ENCODE assay signal across 20 cellular contexts in genomic region chr5:121982500-121983261, GRCh38. TPM values are rescaled to one million over a fixed set of nuclear protein-coding genes. Genes with fewer than 3 reads are reported as not detected.
A peak's percentile ranks its signal among the peaks of the same experiment; 100 is the strongest.
DNase-seq lines count a peak whose midpoint lies in the region; ATAC-seq and TF ChIP-seq lines count a peak whose summit lies in the region.
"Had no signal": no experiment of that assay in that cellular context is flagged by ENCODE, and none has a peak within 500 bp of the region (broad histone marks: within the 10 kb centered on the region; RNA-seq: fewer than 3 reads in every experiment).

No MANE protein-coding gene starts in this region.

- H3K79me1 ChIP-seq in trophoblast cell (ENCODE audit: low read length): no peaks in the 10 kb centered on the region

- ATAC-seq in sciatic nerve: peak; percentile 79
- ATAC-seq in GM21786 (IDR thresholded peaks at IDR 0.05; ENCODE audit: unreplicated experiment): no peak
- ATAC-seq: activated T-cell treated with anti-CD3 and anti-CD28 coated beads, Interleukin-2, amount 50 U/mL, for 72 hours; stimulated activated naive CD8-positive, alpha-beta T cell treated with anti-CD3 and anti-CD28 coated beads, Interleukin-15, Interleukin-2, amounts not matched to agents 100 U/mL and 50 U/mL, for 24 hours; WTC11 had no signal

- H3K4me2 ChIP-seq in trophoblast cell (ENCODE audit: low read length): no peak overlapping the region

- H3K79me2 ChIP-seq in trophoblast cell (ENCODE audit: control insufficient read depth, insufficient read depth, low read length, poor library complexity): no peaks in the 10 kb centered on the region

- no peak overlapping the region for H4K12ac ChIP-seq in trophoblast cell (ENCODE audit: low read depth, low read length)

- H4K91ac ChIP-seq in trophoblast cell (ENCODE audit: low read depth, low read length): no peak overlapping the region

- no peak overlapping the region for H3K14ac ChIP-seq in trophoblast cell (ENCODE audit: low read length)

- intact Hi-C loops in sciatic nerve (cut with DNase I): no loop called here

- H3K27ac ChIP-seq in trophoblast cell (ENCODE audit: low read depth, low read length): no peak overlapping the region
- H3K27ac ChIP-seq: right lobe of liver had no signal

- H3K23ac ChIP-seq in trophoblast cell (ENCODE audit: low read length): no peak overlapping the region

- no peaks in the 10 kb centered on the region for H3K36me3 Mint-ChIP-seq in HFFc6 (ENCODE audit: low read depth)

- WGBS in trophoblast cell (ENCODE audit: extremely low coverage, insufficient coverage, insufficient read length): no CpG with 5 or more reads among the region's 2 CpGs

- H3K4me3 ChIP-seq in fibroblast of mammary gland (ENCODE audit: control insufficient read depth, low read depth, low read length): no peak overlapping the region
- H3K4me3 ChIP-seq in trophoblast cell (ENCODE audit: low read depth, low read length): no peak overlapping the region
- H3K4me3 ChIP-seq: right lobe of liver had no signal

- no peak overlapping the region for H2AFZ ChIP-seq in trophoblast cell (ENCODE audit: insufficient read depth, low read length, poor library complexity)

- H3K27me3 Mint-ChIP-seq in HFFc6 (ENCODE audit: insufficient read depth): no peaks in the 10 kb centered on the region; the same call in 1 of the 2 replicates
- H3K27me3 Mint-ChIP-seq: activated CD8-positive, alpha-beta T cell treated with anti-CD3 and anti-CD28 coated beads for 36 hours; activated naive CD8-positive, alpha-beta T cell treated with anti-CD3 and anti-CD28 coated beads for 36 hours had no signal

- H3K9me3 ChIP-seq in trophoblast cell (ENCODE audit: insufficient read depth, low read depth, low read length): no peaks in the 10 kb centered on the region
- H3K9me3 ChIP-seq: right lobe of liver had no signal

- no peak overlapping the region for H3K4me3 Mint-ChIP-seq in HFFc6
- H3K4me3 Mint-ChIP-seq: activated CD8-positive, alpha-beta T cell treated with anti-CD3 and anti-CD28 coated beads for 36 hours; activated naive CD8-positive, alpha-beta T cell treated with anti-CD3 and anti-CD28 coated beads for 36 hours; activated T-cell treated with anti-CD3 and anti-CD28 coated beads, Interleukin-2, amount 50 U/mL, for 72 hours; WTC11 had no signal

- no peak overlapping the region for H3K9ac ChIP-seq in trophoblast cell (ENCODE audit: low read length)

- no peaks in the 10 kb centered on the region for H3K4me1 ChIP-seq in trophoblast cell (ENCODE audit: control insufficient read depth in 1 of 2, insufficient read depth in 2 of 2, low read length in 2 of 2)
- H3K4me1 ChIP-seq: right lobe of liver had no signal

- no peak overlapping the region for H2AK5ac ChIP-seq in trophoblast cell (ENCODE audit: low read length)

- TF ChIP-seq CTCF in HFFc6 (IDR thresholded peaks at IDR 0.05) (no peak), fibroblast of mammary gland (conservative IDR thresholded peaks at IDR 0.05; ENCODE audit: control insufficient read depth, insufficient read depth, low read depth, low read length) (no peak)

- no peaks in the 10 kb centered on the region for H3K27me3 ChIP-seq in trophoblast cell (ENCODE audit: insufficient read depth, low read length)
- H3K27me3 ChIP-seq: right lobe of liver had no signal

- H2BK12ac ChIP-seq in trophoblast cell (ENCODE audit: low read length): no peak overlapping the region

- H3K18ac ChIP-seq in trophoblast cell (ENCODE audit: low read length): no peak overlapping the region

- H2BK5ac ChIP-seq in trophoblast cell (ENCODE audit: low read depth, low read length, poor library complexity): no peak overlapping the region

- H2BK120ac ChIP-seq in trophoblast cell (ENCODE audit: insufficient read depth, low read length, poor library complexity): no peak overlapping the region

- no peak overlapping the region for H3K4ac ChIP-seq in trophoblast cell (ENCODE audit: low read depth, low read length)

- DNase-seq in HFFc6: no peak
- DNase-seq in amniotic epithelial cell (ENCODE audit: low read depth): peak; percentile 23
- peak; percentile 24 for DNase-seq in fibroblast of mammary gland (ENCODE audit: low read depth)
- DNase-seq in sciatic nerve (ENCODE audit: low spot score): no peak
- DNase-seq in nucleus accumbens (lab: John Stamatoyannopoulos, UW): no peak
- no peak for DNase-seq in trophoblast cell
- DNase-seq in activated effector memory CD4-positive, alpha-beta T cell treated with anti-CD3 and anti-CD28 coated beads, Interleukin-2, amount 50 U/mL, for 16 hours: no peak
- DNase-seq: activated CD8-positive, alpha-beta T cell treated with anti-CD3 and anti-CD28 coated beads for 36 hours; activated naive CD8-positive, alpha-beta T cell treated with anti-CD3 and anti-CD28 coated beads for 36 hours; activated T-cell treated with anti-CD3 and anti-CD28 coated beads, Interleukin-2, amount 50 U/mL, for 72 hours; central memory CD4-positive, alpha-beta T cell; effector CD4-positive, alpha-beta T cell; KBM-7; NCI-H2029 treated with DMSO at 0.1 percent for 48 hours; NCI-H510A; right lobe of liver; SHP77 treated with DMSO at 0.1 percent for 48 hours; stimulated activated naive CD8-positive, alpha-beta T cell treated with anti-CD3 and anti-CD28 coated beads, Interleukin-15, Interleukin-2, amounts not matched to agents 100 U/mL and 50 U/mL, for 24 hours had no signal

- H3K27ac Mint-ChIP-seq in HFFc6: peak overlapping the region; percentile 44
- H3K27ac Mint-ChIP-seq: activated CD8-positive, alpha-beta T cell treated with anti-CD3 and anti-CD28 coated beads for 36 hours; activated naive CD8-positive, alpha-beta T cell treated with anti-CD3 and anti-CD28 coated beads for 36 hours; activated T-cell treated with anti-CD3 and anti-CD28 coated beads, Interleukin-2, amount 50 U/mL, for 72 hours; WTC11 had no signal

- no peaks in the 10 kb centered on the region for H3K36me3 ChIP-seq in trophoblast cell (ENCODE audit: control insufficient read depth in 1 of 2, insufficient read depth in 2 of 2, low read length in 2 of 2)
- H3K36me3 ChIP-seq: right lobe of liver had no signal

- peaks cover 30% of the 10 kb centered on the region for H3K4me1 Mint-ChIP-seq in HFFc6 (ENCODE audit: low read depth)
- H3K4me1 Mint-ChIP-seq: WTC11 had no signal

- H3K9me3 Mint-ChIP-seq in HFFc6: no peaks in the 10 kb centered on the region
- H3K9me3 Mint-ChIP-seq: activated CD8-positive, alpha-beta T cell treated with anti-CD3 and anti-CD28 coated beads for 36 hours; activated naive CD8-positive, alpha-beta T cell treated with anti-CD3 and anti-CD28 coated beads for 36 hours; activated T-cell treated with anti-CD3 and anti-CD28 coated beads, Interleukin-2, amount 50 U/mL, for 72 hours; WTC11 had no signal

- H4K8ac ChIP-seq in trophoblast cell (ENCODE audit: low read depth, low read length): no peak overlapping the region

RNA-seq across cellular contexts. Expression of gene SRFBP1, which starts 20.9 kb away (rescaled TPM):
- total RNA-seq in HFFc6 (2021; fragmentation: NEBNext Ultra II Directional; extraction: Animal tissue kit (Norgen Biotek cat#: 25700)): 10 to 100 TPM; 10.3 to 13.2 (median 12.6) TPM
- 16.1 TPM for total RNA-seq in sciatic nerve
- 6.4 and 6.9 TPM in 2 replicates for polyA plus RNA-seq in trophoblast cell (2013)

Comparison
In these comparisons a context has a peak if more than half of its experiments do, and no peak if none do; other contexts are left out.
1. DNase-seq: peak in amniotic epithelial cell (single experiment) and fibroblast of mammary gland (single experiment); none in HFFc6 (single experiment), sciatic nerve (single experiment), nucleus accumbens (0 of 56), trophoblast cell (0 of 2) and activated effector memory CD4-positive, alpha-beta T cell treated with anti-CD3 and anti-CD28 coated beads, Interleukin-2, amount 50 U/mL, for 16 hours (single experiment).